Comparison of ENCODE assay signal across 24 cellular contexts in the genomic region with DNA sequence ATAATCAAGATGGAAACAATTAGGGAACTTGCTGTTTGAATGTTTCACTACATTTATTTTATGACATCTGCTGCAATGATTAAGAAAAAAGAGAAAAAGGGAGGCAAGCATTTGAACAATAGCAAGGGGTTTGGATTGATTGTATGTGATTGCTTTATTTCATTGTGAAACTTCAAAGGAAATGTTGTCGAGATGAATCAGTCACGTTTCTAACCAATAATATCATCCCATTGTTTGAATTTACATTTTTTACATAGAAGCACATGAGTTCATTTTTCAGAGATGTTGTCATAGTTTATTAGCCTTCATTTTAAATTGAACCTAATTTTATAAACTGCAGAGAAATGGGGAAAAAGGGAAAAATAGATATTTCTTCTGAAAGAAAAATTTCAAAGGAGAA.
DNase-seq lines count a peak whose midpoint lies in the region; ATAC-seq and TF ChIP-seq lines count a peak whose summit lies in the region.
"Had no signal": no experiment of that assay in that cellular context is flagged by ENCODE, and none has a peak within 500 bp of the region (broad histone marks: within the 10 kb centered on the region; RNA-seq: fewer than 3 reads in every experiment).

No MANE protein-coding gene starts in this region.

- no peak overlapping the region for H3K9ac ChIP-seq in fibroblast of lung (ENCODE audit: insufficient read depth, low read length)

- no peak overlapping the region for H3K4me2 ChIP-seq in fibroblast of lung (ENCODE audit: extremely low read depth, insufficient read depth, low read length)

- ATAC-seq in GM19351 (IDR thresholded peaks at IDR 0.05; ENCODE audit: unreplicated experiment), result no peak
- ATAC-seq in omental fat pad (ENCODE audit: low FRiP score), result no peak
- ATAC-seq in GM18870 (IDR thresholded peaks at IDR 0.05; ENCODE audit: unreplicated experiment), result no peak
- ATAC-seq: CD8-positive, alpha-beta T cell; Panc1 had no signal

- intact Hi-C loops in ovary (cut with DNase I), result no loop called here

- H3K27ac ChIP-seq in fibroblast of lung (ENCODE audit: insufficient read depth, low read length), result no peak overlapping the region
- H3K27ac ChIP-seq in ovary, result no peak overlapping the region
- H3K27ac ChIP-seq: C4-2B, RWPE1 had no signal

- H3K79me2 ChIP-seq in fibroblast of lung (ENCODE audit: control insufficient read depth, insufficient read depth, low read length), result no peaks in the 10 kb centered on the region

- no peaks in the 10 kb centered on the region for H4K20me1 ChIP-seq in fibroblast of lung (ENCODE audit: control insufficient read depth, extremely low read depth, insufficient read depth, low read length)

- TF ChIP-seq EP300 in ovary (IDR thresholded peaks at IDR 0.05), result no peak

- no peak overlapping the region for H2AFZ ChIP-seq in fibroblast of lung (ENCODE audit: low read length)

- peak; percentile 4 for DNase-seq in AG09319 (ENCODE audit: extremely low read depth, low read depth)
- peak; percentile 68 for DNase-seq in HS-5 (ENCODE audit: low read depth)
- peak; percentile 0 to 3 for DNase-seq in fibroblast of lung (ENCODE audit: low read depth in 2 of 2)
- DNase-seq in iris pigment epithelial cell (ENCODE audit: low read depth), result peak; percentile 7
- no peak for DNase-seq in omental fat pad (ENCODE audit: low spot score)
- no peak for DNase-seq in ovary
- DNase-seq: CD8-positive, alpha-beta T cell; DMS 273 treated with DMSO at 0.1 percent for 48 hours; DMS79; H7; KG1; MM.1S; NCI-H1048; NCI-H1417; NCI-H1694 treated with DMSO at 0.1 percent for 48 hours; NCI-H2081; NCI-H2227 treated with DMSO at 0.1 percent for 48 hours; NCI-H526 treated with DMSO at 0.1 percent for 48 hours; SHP77 had no signal

- H3K27me3 ChIP-seq in fibroblast of lung (ENCODE audit: control insufficient read depth, insufficient read depth, low read length) (no peaks in the 10 kb centered on the region), ovary (no peaks in the 10 kb centered on the region)

- no peaks in the 10 kb centered on the region for H3K4me1 ChIP-seq in fibroblast of lung (ENCODE audit: control insufficient read depth, extremely low read depth, insufficient read depth, low read length)
- peaks cover 4% of the 10 kb centered on the region for H3K4me1 ChIP-seq in ovary (ENCODE audit: insufficient read depth)

- TF ChIP-seq CTCF in AG09319 (IDR thresholded peaks at IDR 0.05; ENCODE audit: low read depth, low read length), result no peak
- no peak for TF ChIP-seq CTCF in fibroblast of lung (conservative IDR thresholded peaks at IDR 0.05 in 1 of 2, IDR thresholded peaks at IDR 0.05 in 1 of 2; ENCODE audit: low read depth in 1 of 2, low read length in 2 of 2)
- TF ChIP-seq CTCF in omental fat pad (IDR thresholded peaks at IDR 0.05), result no peak
- TF ChIP-seq CTCF in ovary (IDR thresholded peaks at IDR 0.05), result no peak

- H3K9me3 ChIP-seq in fibroblast of lung (ENCODE audit: control insufficient read depth, insufficient read depth, low read depth, low read length) (no peaks in the 10 kb centered on the region), ovary (no peaks in the 10 kb centered on the region)

- no peak overlapping the region for H3K4me3 ChIP-seq in fibroblast of lung (replicated peaks in 1 of 4; ENCODE audit: control extremely low read depth in 1 of 4, insufficient read depth in 1 of 4, low read depth in 3 of 4, low read length in 4 of 4)
- H3K4me3 ChIP-seq in ovary, result no peak overlapping the region

- no peak for TF ChIP-seq POLR2A in ovary (IDR thresholded peaks at IDR 0.05)

- no peaks in the 10 kb centered on the region for H3K36me3 ChIP-seq in fibroblast of lung (ENCODE audit: control insufficient read depth, insufficient read depth, low read length)
- no peaks in the 10 kb centered on the region for H3K36me3 ChIP-seq in ovary

- WGBS in ovary, 3 donors, result 55 to 68% (median 57%) methylated on average over 2 of the region's 2 CpGs

Comparison
In these comparisons a context has a peak if more than half of its experiments do, and no peak if none do; other contexts are left out.
1. DNase-seq: peak in AG09319 (single experiment), HS-5 (single experiment), fibroblast of lung (2 of 2) and iris pigment epithelial cell (single experiment); none in omental fat pad (single experiment) and ovary (0 of 5).